Comparison of ENCODE assay signal across 1 cellular context in the genomic region with DNA sequence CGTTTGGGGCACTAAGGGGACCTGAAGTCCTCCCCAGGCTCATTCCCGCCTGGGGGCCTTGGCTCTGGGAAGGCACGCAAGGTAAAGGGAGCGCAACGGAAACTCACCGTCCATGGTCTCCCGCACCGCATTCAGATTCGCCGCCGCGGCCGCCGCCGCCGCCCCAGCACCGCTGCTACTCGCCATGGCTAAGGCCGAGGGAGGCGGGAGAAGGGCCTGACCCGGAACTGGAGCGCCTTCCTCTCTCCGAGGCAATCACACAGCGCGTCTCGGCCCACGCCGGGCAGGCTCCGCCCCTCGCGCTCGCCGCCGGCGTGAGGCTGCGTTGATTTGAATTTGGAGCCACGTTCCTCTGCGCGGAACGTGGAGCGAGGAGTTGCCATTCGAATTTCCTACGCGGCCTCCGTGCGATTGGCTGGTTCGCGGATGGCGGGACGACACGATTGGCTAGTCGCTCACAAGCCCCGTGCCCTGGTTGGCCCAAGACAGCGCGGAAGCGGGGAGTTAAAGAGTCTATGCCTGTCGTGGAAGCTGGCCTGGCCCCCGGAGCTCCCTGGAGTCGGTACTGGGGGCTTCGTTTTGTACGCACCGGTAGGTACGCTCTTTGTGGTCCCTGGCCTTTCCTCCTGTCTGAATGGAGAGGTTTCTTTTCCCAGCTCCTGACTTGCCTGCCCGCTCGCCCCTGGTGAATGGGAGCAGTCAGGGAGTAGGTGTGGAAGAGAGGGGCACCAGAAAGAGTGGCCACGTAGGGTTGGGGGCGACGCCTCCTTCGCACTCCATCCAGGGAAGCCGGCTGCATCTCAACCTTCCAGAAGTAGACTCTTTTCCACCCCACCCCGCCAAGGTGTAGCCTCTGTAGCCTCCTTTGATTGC.
TF ChIP-seq lines count a peak whose summit lies in the region.

A gene (plus strand): TSS at position 507 of the 873 bp plus-strand sequence. CDS start 1,018 bp downstream, outside the sequence.
A gene with protein sequence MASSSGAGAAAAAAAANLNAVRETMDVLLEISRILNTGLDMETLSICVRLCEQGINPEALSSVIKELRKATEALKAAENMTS (minus strand): TSS at position 213 of the 873 bp plus-strand sequence. CDS start 27 bp downstream, at position 186.

TF ChIP-seq in A549, 52 proteins besides CTCF, POLR2A, EP300 and RAD21 (continued from another document):
- no peak for TF ChIP-seq MAZ (IDR thresholded peaks at IDR 0.05; ENCODE audit: borderline replicate concordance, low read depth, low read length)
- TF ChIP-seq FOXS1 (CRISPR knock-in tag; IDR thresholded peaks at IDR 0.05): no peak
- TF ChIP-seq TFCP2L1 (CRISPR knock-in tag; IDR thresholded peaks at IDR 0.05): no peak
- 0 out of 2 replicates have a peak, but pooled peaks have one; percentile 29 for TF ChIP-seq MYC (IDR thresholded peaks at IDR 0.05; ENCODE audit: borderline replicate concordance, low read length)
